In genomic region chr5:148843510-148844318, GRCh38 we compare ENCODE assay signal across 15 cellular contexts. TPM values are rescaled to one million over a fixed set of nuclear protein-coding genes. Genes with fewer than 3 reads are reported as not detected.
DNase-seq lines count a peak whose midpoint lies in the region; ATAC-seq and TF ChIP-seq lines count a peak whose summit lies in the region.
"Had no signal": no experiment of that assay in that cellular context is flagged by ENCODE, and none has a peak within 500 bp of the region (broad histone marks: within the 10 kb centered on the region; RNA-seq: fewer than 3 reads in every experiment).

No MANE protein-coding gene starts in this region.

- ATAC-seq in heart left ventricle (peak in 3 of 4 donors; percentile 38 to 84 (median 66)), Right ventricle myocardium inferior (no peak), left ventricle myocardium superior (peak; percentile 42), GM21528 (IDR thresholded peaks at IDR 0.05; ENCODE audit: low FRiP score, unreplicated experiment) (no peak)

- no peak overlapping the region for H3K4me3 ChIP-seq in heart left ventricle
- no peak overlapping the region for H3K4me3 ChIP-seq in vagina
- H3K4me3 ChIP-seq: coronary artery had no signal

- H3K9me3 ChIP-seq in heart left ventricle: no peaks in the 10 kb centered on the region
- H3K9me3 ChIP-seq in vagina: no peaks in the 10 kb centered on the region

- H3K27me3 ChIP-seq in heart left ventricle (no peaks in the 10 kb centered on the region), vagina (no peaks in the 10 kb centered on the region)

- TF ChIP-seq CTCF in heart left ventricle (IDR thresholded peaks at IDR 0.05): no peak
- TF ChIP-seq CTCF in VCaP (conservative IDR thresholded peaks at IDR 0.05): no peak
- no peak for TF ChIP-seq CTCF in vagina (IDR thresholded peaks at IDR 0.05)

- TF ChIP-seq POLR2A in heart left ventricle (IDR thresholded peaks at IDR 0.05): peak in 1 of 2 donors; percentile 27
- TF ChIP-seq POLR2A in vagina (IDR thresholded peaks at IDR 0.05): no peak

- H3K36me3 ChIP-seq in heart left ventricle (no peaks in the 10 kb centered on the region), vagina (no peaks in the 10 kb centered on the region)

- H3K4me1 ChIP-seq in heart left ventricle: peaks cover 0 to 63% (median 25%) of the 10 kb centered on the region in 12 donors
- peaks cover 8% of the 10 kb centered on the region for H3K4me1 ChIP-seq in vagina

- 53 to 60% (median 56%) methylated on average over 10 of the region's 10 CpGs for WGBS in heart left ventricle, 4 donors

- H3K27ac ChIP-seq in heart left ventricle (peak overlapping the region in 11 of 12 donors; percentile 30 to 71 (median 50)), VCaP (peak overlapping the region; percentile 97), vagina (no peak overlapping the region)
- H3K27ac ChIP-seq: coronary artery had no signal

- DNase-seq in heart left ventricle (peak in 2 of 5 donors; percentile 18 to 53), Right ventricle myocardium inferior (ENCODE audit: missing footprints) (no peak), left ventricle myocardium superior (no peak), NOMO-1 (lab: John Stamatoyannopoulos, UW; ENCODE audit: unreplicated experiment in 2 of 2) (no peak), vagina (ENCODE audit: extremely low spot score in 2 of 2) (no peak), G401 (ENCODE audit: low spot score) (no peak)
- DNase-seq: activated CD4-positive, alpha-beta T cell treated with anti-CD3 and anti-CD28 coated beads for 48 hours; mesendoderm; NCI-H1105 treated with DMSO at 0.1 percent for 48 hours; occipital lobe; T-helper 17 cell had no signal

- in situ Hi-C loops in G401 (cut with HindIII; ENCODE audit: low sequenced_read_pairs): no loop called here

- intact Hi-C loops in heart left ventricle (cut with DNase I): no loop called here
- intact Hi-C loops in Right ventricle myocardium inferior (cut with DNase I): no loop called here
- intact Hi-C loops in left ventricle myocardium superior (cut with micrococcal nuclease): no loop called here
- intact Hi-C loops in vagina (cut with DNase I): no loop called here

RNA-seq across cellular contexts. Expression of gene ADRB2, which starts 17.3 kb away (rescaled TPM):
- 1 to 10 TPM; 3.4 to 8.3 (median 6.2) TPM for total RNA-seq in heart left ventricle
- 1 to 10 TPM; 1.8 to 4.4 TPM for polyA plus RNA-seq in heart left ventricle
- total RNA-seq in Right ventricle myocardium inferior: 5.5 TPM
- total RNA-seq in left ventricle myocardium superior: 5.4 TPM
- total RNA-seq in vagina: 43.2 TPM
- total RNA-seq in G401 (2014; rRNA removed; shearing (Covaris generic)): not detected in 2 replicates
- total RNA-seq: A673 had no signal

Comparison
In these comparisons a context has a peak if more than half of its experiments do, and no peak if none do; other contexts are left out.
1. ATAC-seq: peak in heart left ventricle (3 of 4) and left ventricle myocardium superior (single experiment); none in Right ventricle myocardium inferior (single experiment) and GM21528 (single experiment).